Comparison of ENCODE assay signal across 33 cellular contexts in genomic region chr2:70939847-70940580, GRCh38. TPM values are rescaled to one million over a fixed set of nuclear protein-coding genes. Genes with fewer than 3 reads are reported as not detected.
DNase-seq lines count a peak whose midpoint lies in the region; ATAC-seq and TF ChIP-seq lines count a peak whose summit lies in the region.
"Had no signal": no experiment of that assay in that cellular context is flagged by ENCODE, and none has a peak within 500 bp of the region (broad histone marks: within the 10 kb centered on the region; RNA-seq: fewer than 3 reads in every experiment).

No MANE protein-coding gene starts in this region.

- H3K27ac ChIP-seq in WERI-Rb-1, result peak overlapping the region; percentile 64
- H3K27ac ChIP-seq in iPS-20b (ENCODE audit: low read length), result no peak overlapping the region
- H3K27ac ChIP-seq in effector memory CD4-positive, alpha-beta T cell (ENCODE audit: insufficient read depth, low read length, poor library complexity, severe bottlenecking), result no peak overlapping the region
- H3K27ac ChIP-seq: testis had no signal

- H3K27me3 ChIP-seq in WERI-Rb-1 (ENCODE audit: insufficient read depth, low read depth, severe bottlenecking) (no peaks in the 10 kb centered on the region), iPS-20b (ENCODE audit: insufficient read depth, low read length) (peaks cover 86% of the 10 kb centered on the region)
- H3K27me3 ChIP-seq in effector memory CD4-positive, alpha-beta T cell (replicated peaks; ENCODE audit: control insufficient read depth, insufficient read depth, low read length, poor library complexity, severe bottlenecking), result no peaks in the 10 kb centered on the region
- H3K27me3 ChIP-seq: testis had no signal

- H3K4me3 ChIP-seq in WERI-Rb-1 (ENCODE audit: low read depth, low read length), result no peak overlapping the region
- 0 out of 2 replicates have a peak overlapping the region, but pooled peaks have one; percentile 64 for H3K4me3 ChIP-seq in iPS-20b (ENCODE audit: low read length)
- no peak overlapping the region for H3K4me3 ChIP-seq in effector memory CD4-positive, alpha-beta T cell (ENCODE audit: insufficient read depth, low read depth, low read length, poor library complexity, severe bottlenecking)
- H3K4me3 ChIP-seq: smooth muscle cell, testis had no signal

- DNase-seq in activated CD8-positive, alpha-beta memory T cell treated with anti-CD3 and anti-CD28 coated beads, Interleukin-2, amount 50 U/mL, for 48 hours, result peak; percentile 43
- no peak for DNase-seq in activated CD8-positive, alpha-beta memory T cell treated with anti-CD3 and anti-CD28 coated beads, Interleukin-2, amount 10 ng/mL, durations not matched to agents 7 days and 5 days
- DNase-seq in WERI-Rb-1 (no peak), sciatic nerve (ENCODE audit: low spot score) (peak; percentile 23), dermis blood vessel endothelial cell (no peak), OCI-M2 (lab: John Stamatoyannopoulos, UW; ENCODE audit: unreplicated experiment) (no peak)
- no peak for DNase-seq in effector memory CD4-positive, alpha-beta T cell
- DNase-seq: activated CD4-positive, alpha-beta T cell treated with anti-CD3 and anti-CD28 coated beads, Interleukin-2, amount 10 ng/mL, durations not matched to agents 7 days and 5 days; AML-193; anterior cingulate cortex; Calu3; CD4-positive, CD25-positive, alpha-beta regulatory T cell; DMS79 treated with DMSO at 0.1 percent for 48 hours; effector memory CD8-positive, alpha-beta T cell; GF-D8; GOT3; naive B cell; NCI-H1105; NCI-H187; stimulated activated CD4-positive, alpha-beta T cell treated with anti-CD3 and anti-CD28 coated beads, Interleukin-1b, Interleukin-23, amount 100 ng/mL, for 48 hours; T1000; testis had no signal

- no peak overlapping the region for H3K27ac Mint-ChIP-seq in activated CD8-positive, alpha-beta memory T cell treated with anti-CD3 and anti-CD28 coated beads, Interleukin-2, amount 10 ng/mL, durations not matched to agents 7 days and 5 days
- H3K27ac Mint-ChIP-seq: activated CD4-positive, alpha-beta T cell treated with anti-CD3 and anti-CD28 coated beads, Interleukin-2, amount 10 ng/mL, durations not matched to agents 7 days and 5 days; activated naive CD4-positive, alpha-beta T cell treated with anti-CD3 and anti-CD28 coated beads, Interleukin-2, amount 50 U/mL, for 72 hours; activated T-helper 2 cell treated with anti-CD3 and anti-CD28 coated beads, Interferon-gamma antibody, Interleukin-2, Interleukin-4, amounts not matched to agents 10 μg/mL and 5 μg/mL and 100 μg/mL, durations not matched to agents 14 hours and 24 hours and 36 hours; CD4-positive, CD25-positive, alpha-beta regulatory T cell; effector memory CD8-positive, alpha-beta T cell; mesothelial cell of epicardium; naive B cell; stimulated activated naive CD8-positive, alpha-beta T cell treated with anti-CD3 and anti-CD28 coated beads, Interleukin-15, Interleukin-2, amounts not matched to agents 100 ng/mL and 50 ng/mL, for 24 hours had no signal

- no peaks in the 10 kb centered on the region for H3K4me1 Mint-ChIP-seq in activated CD8-positive, alpha-beta memory T cell treated with anti-CD3 and anti-CD28 coated beads, Interleukin-2, amount 10 ng/mL, durations not matched to agents 7 days and 5 days
- H3K4me1 Mint-ChIP-seq: activated CD4-positive, alpha-beta T cell treated with anti-CD3 and anti-CD28 coated beads, Interleukin-2, amount 10 ng/mL, durations not matched to agents 7 days and 5 days; CD4-positive, CD25-positive, alpha-beta regulatory T cell; naive B cell had no signal

- CTCF ChIA-PET in activated CD8-positive, alpha-beta memory T cell treated with anti-CD3 and anti-CD28 coated beads, Interleukin-2, amount 10 ng/mL, durations not matched to agents 7 days and 5 days (lab: Charles Lee), result interaction anchor here (1.6 to 3.9 kb wide), 2 partner anchors 7 to 10 kb away, joined by 4 to 19 read pairs; no protein-coding TSS in a partner anchor

- H3K36me3 ChIP-seq in WERI-Rb-1 (no peaks in the 10 kb centered on the region), iPS-20b (ENCODE audit: insufficient read depth, low read depth, low read length) (no peaks in the 10 kb centered on the region)
- no peaks in the 10 kb centered on the region for H3K36me3 ChIP-seq in effector memory CD4-positive, alpha-beta T cell (ENCODE audit: control insufficient read depth, insufficient read depth, low read length)

- ATAC-seq in activated CD8-positive, alpha-beta memory T cell treated with anti-CD3 and anti-CD28 coated beads, Interleukin-2, amount 10 ng/mL, durations not matched to agents 7 days and 5 days, result no peak
- no peak for ATAC-seq in sciatic nerve
- ATAC-seq: activated naive CD4-positive, alpha-beta T cell treated with anti-CD3 and anti-CD28 coated beads, Interleukin-2, amount 50 U/mL, for 72 hours; effector memory CD8-positive, alpha-beta T cell had no signal

- H3K9me3 ChIP-seq in WERI-Rb-1 (ENCODE audit: severe bottlenecking), result no peaks in the 10 kb centered on the region
- H3K9me3 ChIP-seq in iPS-20b (ENCODE audit: insufficient read depth, low read depth, low read length), result no peaks in the 10 kb centered on the region
- no peaks in the 10 kb centered on the region for H3K9me3 ChIP-seq in effector memory CD4-positive, alpha-beta T cell (ENCODE audit: control insufficient read depth, low read length)
- H3K9me3 ChIP-seq: testis had no signal

- H3K4me1 ChIP-seq in iPS-20b (ENCODE audit: insufficient read depth, low read length), result peaks cover 19% of the 10 kb centered on the region
- no peaks in the 10 kb centered on the region for H3K4me1 ChIP-seq in effector memory CD4-positive, alpha-beta T cell (ENCODE audit: control insufficient read depth, insufficient read depth, low read length, poor library complexity, severe bottlenecking)
- H3K4me1 ChIP-seq: testis had no signal

- intact Hi-C loops in sciatic nerve (cut with DNase I), result no loop called here

- H3K9ac ChIP-seq in iPS-20b (ENCODE audit: low read depth, low read length), result no peak overlapping the region

- TF ChIP-seq CTCF in WERI-Rb-1 (IDR thresholded peaks at IDR 0.05; ENCODE audit: low read depth, low read length), result no peak

- H3K36me3 Mint-ChIP-seq in activated CD8-positive, alpha-beta memory T cell treated with anti-CD3 and anti-CD28 coated beads, Interleukin-2, amount 10 ng/mL, durations not matched to agents 7 days and 5 days, result no peaks in the 10 kb centered on the region
- H3K36me3 Mint-ChIP-seq: activated naive CD4-positive, alpha-beta T cell treated with anti-CD3 and anti-CD28 coated beads, Interleukin-2, amount 50 U/mL, for 72 hours; CD4-positive, CD25-positive, alpha-beta regulatory T cell; mesothelial cell of epicardium; naive B cell had no signal

- no peak overlapping the region for H3K4me3 Mint-ChIP-seq in activated CD8-positive, alpha-beta memory T cell treated with anti-CD3 and anti-CD28 coated beads, Interleukin-2, amount 10 ng/mL, durations not matched to agents 7 days and 5 days
- H3K4me3 Mint-ChIP-seq: activated CD4-positive, alpha-beta T cell treated with anti-CD3 and anti-CD28 coated beads, Interleukin-2, amount 10 ng/mL, durations not matched to agents 7 days and 5 days; CD4-positive, CD25-positive, alpha-beta regulatory T cell; effector memory CD8-positive, alpha-beta T cell; mesothelial cell of epicardium; naive B cell; stimulated activated naive CD8-positive, alpha-beta T cell treated with anti-CD3 and anti-CD28 coated beads, Interleukin-15, Interleukin-2, amounts not matched to agents 100 ng/mL and 50 ng/mL, for 24 hours had no signal

- peaks cover 26% of the 10 kb centered on the region for H3K27me3 Mint-ChIP-seq in activated CD8-positive, alpha-beta memory T cell treated with anti-CD3 and anti-CD28 coated beads, Interleukin-2, amount 10 ng/mL, durations not matched to agents 7 days and 5 days

- no peaks in the 10 kb centered on the region for H3K9me3 Mint-ChIP-seq in activated CD8-positive, alpha-beta memory T cell treated with anti-CD3 and anti-CD28 coated beads, Interleukin-2, amount 10 ng/mL, durations not matched to agents 7 days and 5 days (ENCODE audit: low read depth)
- H3K9me3 Mint-ChIP-seq: activated CD4-positive, alpha-beta T cell treated with anti-CD3 and anti-CD28 coated beads, Interleukin-2, amount 10 ng/mL, durations not matched to agents 7 days and 5 days; activated naive CD4-positive, alpha-beta T cell treated with anti-CD3 and anti-CD28 coated beads, Interleukin-2, amount 50 U/mL, for 72 hours; activated T-helper 2 cell treated with anti-CD3 and anti-CD28 coated beads, Interferon-gamma antibody, Interleukin-2, Interleukin-4, amounts not matched to agents 10 μg/mL and 5 μg/mL and 100 μg/mL, durations not matched to agents 14 hours and 24 hours and 36 hours; CD4-positive, CD25-positive, alpha-beta regulatory T cell; effector memory CD8-positive, alpha-beta T cell; mesothelial cell of epicardium; stimulated activated naive CD8-positive, alpha-beta T cell treated with anti-CD3 and anti-CD28 coated beads, Interleukin-15, Interleukin-2, amounts not matched to agents 100 ng/mL and 50 ng/mL, for 24 hours had no signal

RNA-seq across cellular contexts. Expression of gene ATP6V1B1, which starts 4.3 kb away (rescaled TPM):
- not detected for total RNA-seq in activated CD8-positive, alpha-beta memory T cell treated with anti-CD3 and anti-CD28 coated beads, Interleukin-2, amount 10 ng/mL, durations not matched to agents 7 days and 5 days
- 1.3 TPM for total RNA-seq in sciatic nerve
- not detected in 2 replicates for total RNA-seq in dermis blood vessel endothelial cell
- total RNA-seq: activated CD4-positive, alpha-beta T cell treated with anti-CD3 and anti-CD28 coated beads, Interleukin-2, amount 10 ng/mL, durations not matched to agents 7 days and 5 days; activated T-helper 2 cell treated with anti-CD3 and anti-CD28 coated beads, Interferon-gamma antibody, Interleukin-2, Interleukin-4, amounts not matched to agents 10 μg/mL and 5 μg/mL and 100 μg/mL, durations not matched to agents 14 hours and 24 hours and 36 hours; bronchial epithelial cell; Calu3; CD4-positive, CD25-positive, alpha-beta regulatory T cell; fibroblast of villous mesenchyme; kidney epithelial cell; mesothelial cell of epicardium; smooth muscle cell had no signal

RNA-seq across cellular contexts. Expression of gene ANKRD53, which starts 38.4 kb away (rescaled TPM):
- total RNA-seq in activated CD8-positive, alpha-beta memory T cell treated with anti-CD3 and anti-CD28 coated beads, Interleukin-2, amount 10 ng/mL, durations not matched to agents 7 days and 5 days, result not detected
- 2.2 TPM for total RNA-seq in sciatic nerve
- total RNA-seq in dermis blood vessel endothelial cell, result 0.51 and 0.74 TPM in 2 replicates
- total RNA-seq: activated T-helper 2 cell treated with anti-CD3 and anti-CD28 coated beads, Interferon-gamma antibody, Interleukin-2, Interleukin-4, amounts not matched to agents 10 μg/mL and 5 μg/mL and 100 μg/mL, durations not matched to agents 14 hours and 24 hours and 36 hours; bronchial epithelial cell; Calu3; NCI-H460; RPMI7951 had no signal

RNA-seq across cellular contexts. Expression of gene VAX2, which starts 39.6 kb away (rescaled TPM):
- not detected for total RNA-seq in activated CD8-positive, alpha-beta memory T cell treated with anti-CD3 and anti-CD28 coated beads, Interleukin-2, amount 10 ng/mL, durations not matched to agents 7 days and 5 days
- total RNA-seq in sciatic nerve, result 1.9 TPM
- 0.17 TPM in 1 of 2 replicates, not detected in the other for total RNA-seq in dermis blood vessel endothelial cell
- total RNA-seq: activated CD4-positive, alpha-beta T cell treated with anti-CD3 and anti-CD28 coated beads, Interleukin-2, amount 10 ng/mL, durations not matched to agents 7 days and 5 days; activated T-helper 2 cell treated with anti-CD3 and anti-CD28 coated beads, Interferon-gamma antibody, Interleukin-2, Interleukin-4, amounts not matched to agents 10 μg/mL and 5 μg/mL and 100 μg/mL, durations not matched to agents 14 hours and 24 hours and 36 hours; bronchial epithelial cell; Calu3; CD4-positive, CD25-positive, alpha-beta regulatory T cell; kidney epithelial cell had no signal

RNA-seq across cellular contexts. Expression of gene TEX261, which starts 54.7 kb away (rescaled TPM):
- 10 to 100 TPM; 39.2 to 58.1 TPM for total RNA-seq in activated CD8-positive, alpha-beta memory T cell treated with anti-CD3 and anti-CD28 coated beads, Interleukin-2, amount 10 ng/mL, durations not matched to agents 7 days and 5 days
- total RNA-seq in sciatic nerve, result 52.7 TPM
- total RNA-seq in dermis blood vessel endothelial cell, result 38.8 and 64.5 TPM in 2 replicates

Comparison
In these comparisons a context has a peak if more than half of its experiments do, and no peak if none do; other contexts are left out.
1. DNase-seq: peak in activated CD8-positive, alpha-beta memory T cell treated with anti-CD3 and anti-CD28 coated beads, Interleukin-2, amount 50 U/mL, for 48 hours (single experiment) and sciatic nerve (single experiment); none in activated CD8-positive, alpha-beta memory T cell treated with anti-CD3 and anti-CD28 coated beads, Interleukin-2, amount 10 ng/mL, durations not matched to agents 7 days and 5 days (single experiment), WERI-Rb-1 (single experiment), dermis blood vessel endothelial cell (single experiment), OCI-M2 (single experiment) and effector memory CD4-positive, alpha-beta T cell (0 of 3).